28 cellular contexts compared by ENCODE assay signal in the genomic region with DNA sequence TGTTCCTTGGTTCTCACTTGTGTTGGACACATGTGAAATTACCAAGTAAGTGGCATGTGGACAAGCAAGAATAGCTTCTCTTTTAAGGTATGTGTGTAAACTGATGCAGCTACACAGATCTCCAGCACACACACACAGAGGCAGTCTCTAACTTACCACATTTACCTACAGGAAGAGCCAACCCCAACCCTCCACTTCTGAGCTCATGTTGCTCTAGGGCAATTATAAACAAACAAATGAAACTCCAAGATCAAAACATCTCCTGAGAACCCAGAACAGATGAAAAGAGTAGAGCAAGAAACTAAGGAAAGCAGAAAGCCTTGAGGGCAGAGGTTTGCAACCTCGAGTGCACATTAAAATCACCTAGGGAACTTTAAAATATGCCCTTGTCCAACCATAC. TPM values are rescaled to one million over a fixed set of nuclear protein-coding genes. Genes with fewer than 3 reads are reported as not detected.
"Had no signal": no experiment of that assay in that cellular context is flagged by ENCODE, and none has a peak within 500 bp of the region (broad histone marks: within the 10 kb centered on the region; RNA-seq: fewer than 3 reads in every experiment).

No MANE protein-coding gene starts in this region.

- H3K27ac ChIP-seq: ascending aorta, cardiac muscle cell, Peyer's patch, SJSA1 had no signal

- H3K27ac Mint-ChIP-seq: activated CD4-positive, alpha-beta T cell treated with anti-CD3 and anti-CD28 coated beads, Interleukin-2, amount 10 ng/mL, durations not matched to agents 7 days and 5 days; activated CD8-positive, alpha-beta T cell treated with anti-CD3 and anti-CD28 coated beads, Interleukin-2, amount 10 ng/mL, durations not matched to agents 7 days and 5 days; activated naive CD4-positive, alpha-beta T cell treated with anti-CD3 and anti-CD28 coated beads, Interleukin-2, amount 50 U/mL, for 24 hours; activated naive CD8-positive, alpha-beta T cell treated with anti-CD3 and anti-CD28 coated beads, Interleukin-2, amount 10 ng/mL, durations not matched to agents 7 days and 5 days; activated T-cell treated with anti-CD3 and anti-CD28 coated beads, Interleukin-2, amount 50 U/mL, for 24 hours; activated T-helper 2 cell treated with anti-CD3 and anti-CD28 coated beads, Interferon-gamma antibody, Interleukin-2, Interleukin-4, amounts not matched to agents 10 μg/mL and 5 μg/mL and 100 μg/mL, durations not matched to agents 14 hours and 24 hours and 36 hours; T-helper 1 cell treated with Interleukin-12 subunit alpha and Interleukin-12 subunit beta and Interleukin-4 antibody, amounts not matched to agents 30 μg/mL and 1 μg/mL, for 36 hours; T-helper 2 cell treated with Interferon-gamma antibody and Interleukin-4, amounts not matched to agents 5 μg/mL and 100 μg/mL, for 36 hours had no signal

- H3K9me3 Mint-ChIP-seq: activated CD4-positive, alpha-beta T cell treated with anti-CD3 and anti-CD28 coated beads, Interleukin-2, amount 10 ng/mL, durations not matched to agents 7 days and 5 days; activated naive CD4-positive, alpha-beta T cell treated with anti-CD3 and anti-CD28 coated beads, Interleukin-2, amount 50 U/mL, for 24 hours; activated naive CD8-positive, alpha-beta T cell treated with anti-CD3 and anti-CD28 coated beads, Interleukin-2, amount 10 ng/mL, durations not matched to agents 7 days and 5 days; activated T-cell treated with anti-CD3 and anti-CD28 coated beads, Interleukin-2, amount 50 U/mL, for 24 hours; activated T-helper 2 cell treated with anti-CD3 and anti-CD28 coated beads, Interferon-gamma antibody, Interleukin-2, Interleukin-4, amounts not matched to agents 10 μg/mL and 5 μg/mL and 100 μg/mL, durations not matched to agents 14 hours and 24 hours and 36 hours; central memory CD8-positive, alpha-beta T cell; T-helper 1 cell treated with Interleukin-12 subunit alpha and Interleukin-12 subunit beta and Interleukin-4 antibody, amounts not matched to agents 30 μg/mL and 1 μg/mL, for 36 hours; T-helper 2 cell treated with Interferon-gamma antibody and Interleukin-4, amounts not matched to agents 5 μg/mL and 100 μg/mL, for 36 hours had no signal

- H3K4me1 ChIP-seq: ascending aorta, SJSA1 had no signal

- H3K4me1 Mint-ChIP-seq: activated naive CD4-positive, alpha-beta T cell treated with anti-CD3 and anti-CD28 coated beads, Interleukin-2, amount 50 U/mL, for 24 hours; central memory CD8-positive, alpha-beta T cell had no signal

- H3K27me3 ChIP-seq: ascending aorta, cardiac muscle cell, Peyer's patch had no signal

- H3K36me3 Mint-ChIP-seq: activated naive CD4-positive, alpha-beta T cell treated with anti-CD3 and anti-CD28 coated beads, Interleukin-2, amount 50 U/mL, for 24 hours; activated naive CD8-positive, alpha-beta T cell treated with anti-CD3 and anti-CD28 coated beads, Interleukin-2, amount 10 ng/mL, durations not matched to agents 7 days and 5 days had no signal

- DNase-seq: activated CD4-positive, alpha-beta T cell treated with anti-CD3 and anti-CD28 coated beads, Interleukin-2, amount 10 ng/mL, durations not matched to agents 7 days and 5 days; activated CD4-positive, alpha-beta T cell treated with anti-CD3 and anti-CD28 coated beads, Interleukin-2, amount 50 U/mL, for 48 hours; activated CD8-positive, alpha-beta T cell treated with anti-CD3 and anti-CD28 coated beads, Interleukin-2, amount 10 ng/mL, durations not matched to agents 7 days and 5 days; activated gamma-delta T cell; activated naive CD4-positive, alpha-beta T cell treated with Interleukin-2 at 50 U/mL for 16 hours; activated naive CD8-positive, alpha-beta T cell treated with anti-CD3 and anti-CD28 coated beads, Interleukin-2, amount 10 ng/mL, durations not matched to agents 7 days and 5 days; activated T-cell treated with anti-CD3 and anti-CD28 coated beads, Interleukin-2, amount 50 U/mL, for 24 hours; amygdala; MM.1S; NCI-H1105; NCI-H1417 treated with DMSO at 0.1 percent for 48 hours; NCI-H187 treated with DMSO at 0.1 percent for 48 hours; NCI-H2081; NCI-H345; NCI-H524 treated with DMSO at 0.1 percent for 48 hours; PC-3; Peyer's patch; RPMI8226; SHP77 treated with DMSO at 0.1 percent for 48 hours; SK-N-SH had no signal

- H3K9me3 ChIP-seq: ascending aorta, Peyer's patch, SJSA1, SK-N-SH had no signal

- H3K4me3 ChIP-seq: ascending aorta, cardiac muscle cell, Peyer's patch, SJSA1 had no signal

- H3K9ac ChIP-seq: SK-N-SH had no signal

- H3K4me3 Mint-ChIP-seq: activated CD4-positive, alpha-beta T cell treated with anti-CD3 and anti-CD28 coated beads, Interleukin-2, amount 10 ng/mL, durations not matched to agents 7 days and 5 days; activated CD8-positive, alpha-beta T cell treated with anti-CD3 and anti-CD28 coated beads, Interleukin-2, amount 10 ng/mL, durations not matched to agents 7 days and 5 days; activated naive CD4-positive, alpha-beta T cell treated with anti-CD3 and anti-CD28 coated beads, Interleukin-2, amount 50 U/mL, for 24 hours; activated naive CD8-positive, alpha-beta T cell treated with anti-CD3 and anti-CD28 coated beads, Interleukin-2, amount 10 ng/mL, durations not matched to agents 7 days and 5 days; activated T-cell treated with anti-CD3 and anti-CD28 coated beads, Interleukin-2, amount 50 U/mL, for 24 hours; central memory CD8-positive, alpha-beta T cell; T-helper 1 cell treated with Interleukin-12 subunit alpha and Interleukin-12 subunit beta and Interleukin-4 antibody, amounts not matched to agents 30 μg/mL and 1 μg/mL, for 36 hours; T-helper 2 cell treated with Interferon-gamma antibody and Interleukin-4, amounts not matched to agents 5 μg/mL and 100 μg/mL, for 36 hours had no signal

- H3K4me2 ChIP-seq: SK-N-SH had no signal

- H3K36me3 ChIP-seq: ascending aorta, cardiac muscle cell, Peyer's patch, SJSA1 had no signal

RNA-seq across cellular contexts. Expression of gene TMEM37, which starts 16.0 kb away (rescaled TPM):
- total RNA-seq: activated CD4-positive, alpha-beta T cell treated with anti-CD3 and anti-CD28 coated beads, Interleukin-2, amount 10 ng/mL, durations not matched to agents 7 days and 5 days; activated CD8-positive, alpha-beta T cell treated with anti-CD3 and anti-CD28 coated beads, Interleukin-2, amount 10 ng/mL, durations not matched to agents 7 days and 5 days; activated naive CD8-positive, alpha-beta T cell treated with anti-CD3 and anti-CD28 coated beads, Interleukin-2, amount 10 ng/mL, durations not matched to agents 7 days and 5 days; SJSA1 had no signal

RNA-seq across cellular contexts. Expression of gene C2orf76, which starts 49.0 kb away (rescaled TPM):
- total RNA-seq: ascending aorta had no signal
